In genomic region chr9:135896626-135897025, GRCh38 we compare ENCODE assay signal across 17 cellular contexts. TPM values are rescaled to one million over a fixed set of nuclear protein-coding genes. Genes with fewer than 3 reads are reported as not detected.
DNase-seq lines count a peak whose midpoint lies in the region; ATAC-seq and TF ChIP-seq lines count a peak whose summit lies in the region.
"Had no signal": no experiment of that assay in that cellular context is flagged by ENCODE, and none has a peak within 500 bp of the region (broad histone marks: within the 10 kb centered on the region; RNA-seq: fewer than 3 reads in every experiment).

No MANE protein-coding gene starts in this region.

- TF ChIP-seq CTCF in spleen (IDR thresholded peaks at IDR 0.05 in 8 of 11, conservative IDR thresholded peaks at IDR 0.05 in 3 of 11), result no peak

- DNase-seq in spleen, result peak; percentile 21
- DNase-seq in NOMO-1 treated with dmso at 0.1 percent for 144 hours (lab: John Stamatoyannopoulos, UW; ENCODE audit: unreplicated experiment), result no peak
- DNase-seq: ACHN; BE2C; CD4-positive, alpha-beta memory T cell; DMS153; DMS79; GDM1; IMR-90; KBM-7 had no signal

- H3K9me3 Mint-ChIP-seq in dendritic cell treated with granulocyte-macrophage colony-stimulating factor and Interleukin-4, amounts not matched to agents 40 ng/mL and 50 ng/mL, for 4 days, result peaks cover 13% of the 10 kb centered on the region

- no peak overlapping the region for H3K4me3 ChIP-seq in BLaER1
- H3K4me3 ChIP-seq in BLaER1 treated with 17β-estradiol and CSF1 and Interleukin-3, amounts not matched to agents 10 nM and 100 nM, result no peak overlapping the region
- no peak overlapping the region for H3K4me3 ChIP-seq in spleen
- H3K4me3 ChIP-seq: HAP-1 had no signal

- peaks cover 71% of the 10 kb centered on the region for H3K4me1 Mint-ChIP-seq in dendritic cell treated with granulocyte-macrophage colony-stimulating factor and Interleukin-4, amounts not matched to agents 40 ng/mL and 50 ng/mL, for 4 days (ENCODE audit: low read depth)

- no peak for TF ChIP-seq POLR2A in spleen (IDR thresholded peaks at IDR 0.05)

- peaks cover 18% of the 10 kb centered on the region for H3K9me3 ChIP-seq in BLaER1
- peaks cover 0 to 40% (median 14%) of the 10 kb centered on the region in 11 experiments; a peak in 13 of 22 replicates for H3K9me3 ChIP-seq in BLaER1 treated with 17β-estradiol and CSF1 and Interleukin-3, amounts not matched to agents 10 nM and 100 nM (replicated peaks in 1 of 11)
- H3K9me3 ChIP-seq in spleen, result no peaks in the 10 kb centered on the region

- no peak for ATAC-seq in HG03520 (IDR thresholded peaks at IDR 0.05; ENCODE audit: unreplicated experiment)

- intact Hi-C loops in dendritic cell treated with granulocyte-macrophage colony-stimulating factor and Interleukin-4, amounts not matched to agents 40 ng/mL and 50 ng/mL, for 4 days (cut with micrococcal nuclease), result no loop called here
- intact Hi-C loops in spleen (cut with DNase I; ENCODE audit: low total_unique reads), result no loop called here

- H3K36me3 ChIP-seq in BLaER1, result peaks cover 23% of the 10 kb centered on the region
- H3K36me3 ChIP-seq in BLaER1 treated with 17β-estradiol and CSF1 and Interleukin-3, amounts not matched to agents 10 nM and 100 nM, result peaks cover 4 to 30% (median 12%) of the 10 kb centered on the region in 11 experiments; a peak in 15 of 22 replicates
- H3K36me3 ChIP-seq in spleen, result no peaks in the 10 kb centered on the region

- no peak overlapping the region for H3K27ac ChIP-seq in BLaER1
- no peak overlapping the region for H3K27ac ChIP-seq in BLaER1 treated with 17β-estradiol and CSF1 and Interleukin-3, amounts not matched to agents 10 nM and 100 nM
- no peak overlapping the region for H3K27ac ChIP-seq in spleen
- H3K27ac ChIP-seq: HL-60 had no signal

- H3K36me3 Mint-ChIP-seq in dendritic cell treated with granulocyte-macrophage colony-stimulating factor and Interleukin-4, amounts not matched to agents 40 ng/mL and 50 ng/mL, for 4 days (ENCODE audit: low read depth), result peaks cover 19% of the 10 kb centered on the region

- 82 to 94% (median 87%) methylated on average over 2 of the region's 2 CpGs for WGBS in spleen, 5 donors

- H4K20me1 ChIP-seq in BLaER1, result peaks cover 100% of the 10 kb centered on the region
- H4K20me1 ChIP-seq in BLaER1 treated with 17β-estradiol and CSF1 and Interleukin-3, amounts not matched to agents 10 nM and 100 nM, result peaks cover 85 to 100% (median 100%) of the 10 kb centered on the region in 11 experiments

- peaks cover 63% of the 10 kb centered on the region for H3K4me1 ChIP-seq in BLaER1
- peaks cover 29 to 63% (median 51%) of the 10 kb centered on the region in 10 experiments for H3K4me1 ChIP-seq in BLaER1 treated with 17β-estradiol and CSF1 and Interleukin-3, amounts not matched to agents 10 nM and 100 nM
- H3K4me1 ChIP-seq in spleen, result peaks cover 0 to 53% (median 10%) of the 10 kb centered on the region in 6 donors
- H3K4me1 ChIP-seq: BE2C, HAP-1 had no signal

- H3K27me3 Mint-ChIP-seq in dendritic cell treated with granulocyte-macrophage colony-stimulating factor and Interleukin-4, amounts not matched to agents 40 ng/mL and 50 ng/mL, for 4 days, result no peaks in the 10 kb centered on the region
- H3K27me3 Mint-ChIP-seq: CD4-positive, alpha-beta memory T cell had no signal

- no peak overlapping the region for H3K4me3 Mint-ChIP-seq in dendritic cell treated with granulocyte-macrophage colony-stimulating factor and Interleukin-4, amounts not matched to agents 40 ng/mL and 50 ng/mL, for 4 days
- H3K4me3 Mint-ChIP-seq: CD14-positive monocyte had no signal

- H3K4me2 ChIP-seq in BLaER1, result peak overlapping the region; percentile 6; the same call in 1 of the 2 replicates
- peak overlapping the region in 6 of 11 experiments; percentile 1 to 39 (median 19); a peak in 5 of 22 replicates for H3K4me2 ChIP-seq in BLaER1 treated with 17β-estradiol and CSF1 and Interleukin-3, amounts not matched to agents 10 nM and 100 nM

- H3K27ac Mint-ChIP-seq in dendritic cell treated with granulocyte-macrophage colony-stimulating factor and Interleukin-4, amounts not matched to agents 40 ng/mL and 50 ng/mL, for 4 days, result peak overlapping the region; percentile 11

- no peak overlapping the region for H3K9ac ChIP-seq in BLaER1
- no peak overlapping the region for H3K9ac ChIP-seq in BLaER1 treated with 17β-estradiol and CSF1 and Interleukin-3, amounts not matched to agents 10 nM and 100 nM

- no peaks in the 10 kb centered on the region for H3K27me3 ChIP-seq in BLaER1
- no peaks in the 10 kb centered on the region for H3K27me3 ChIP-seq in BLaER1 treated with 17β-estradiol and CSF1 and Interleukin-3, amounts not matched to agents 10 nM and 100 nM
- H3K27me3 ChIP-seq in spleen (replicated peaks in 1 of 7), result no peaks in the 10 kb centered on the region
- H3K27me3 ChIP-seq: BE2C had no signal

RNA-seq across cellular contexts. Expression of gene CAMSAP1, which starts 10.7 kb away (rescaled TPM):
- total RNA-seq in spleen, result 10 to 100 TPM; 18.6 to 34.3 (median 20.0) TPM
- 1 to 10 TPM; 2.4 to 4.1 (median 2.8) TPM for polyA plus RNA-seq in spleen
